Comparison of ENCODE assay signal across 14 cellular contexts in genomic region chr13:28199089-28199488, GRCh38.
"Had no signal": no experiment of that assay in that cellular context is flagged by ENCODE, and none has a peak within 500 bp of the region (broad histone marks: within the 10 kb centered on the region; RNA-seq: fewer than 3 reads in every experiment).

No MANE protein-coding gene starts in this region.

- H3K4me3 ChIP-seq: esophagus squamous epithelium, sigmoid colon had no signal

- H3K4me1 ChIP-seq: esophagus squamous epithelium, sigmoid colon had no signal

- H3K27me3 Mint-ChIP-seq: activated T-helper 17 cell treated with anti-CD3 and anti-CD28 coated beads, Interleukin-2, amount 50 U/mL, for 72 hours; stimulated activated naive CD8-positive, alpha-beta T cell treated with anti-CD3 and anti-CD28 coated beads, Interleukin-15, amount 100 ng/mL, for 72 hours; T-cell had no signal

- H3K27me3 ChIP-seq: esophagus squamous epithelium, sigmoid colon had no signal

- ATAC-seq: activated CD4-positive, CD25-positive, alpha-beta regulatory T cell treated with anti-CD3 and anti-CD28 coated beads, Interleukin-2, amount 50 U/mL, for 24 hours; activated T-helper 17 cell treated with anti-CD3 and anti-CD28 coated beads, Interleukin-2, amount 50 U/mL, for 72 hours; stimulated activated naive CD8-positive, alpha-beta T cell treated with anti-CD3 and anti-CD28 coated beads, Interleukin-15, amount 100 ng/mL, for 72 hours; T-cell had no signal

- H3K4me3 Mint-ChIP-seq: activated T-helper 17 cell treated with anti-CD3 and anti-CD28 coated beads, Interleukin-2, amount 50 U/mL, for 72 hours; stimulated activated naive CD8-positive, alpha-beta T cell treated with anti-CD3 and anti-CD28 coated beads, Interleukin-15, amount 100 ng/mL, for 72 hours; T-cell had no signal

- H3K27ac Mint-ChIP-seq: activated T-helper 17 cell treated with anti-CD3 and anti-CD28 coated beads, Interleukin-2, amount 50 U/mL, for 72 hours; stimulated activated naive CD8-positive, alpha-beta T cell treated with anti-CD3 and anti-CD28 coated beads, Interleukin-15, amount 100 ng/mL, for 72 hours; T-cell had no signal

- FAIRE-seq: astrocyte had no signal

- DNase-seq: activated CD4-positive, alpha-beta T cell treated with anti-CD3 and anti-CD28 coated beads, Interleukin-2, amount 50 U/mL, for 1 hour; activated naive CD4-positive, alpha-beta T cell treated with Interleukin-2 at 50 U/mL for 16 hours; activated T-cell treated with anti-CD3 and anti-CD28 coated beads for 4 hours; esophagus squamous epithelium; foreskin fibroblast; hypothalamus; sigmoid colon; stimulated activated CD4-positive, alpha-beta T cell treated with anti-CD3 and anti-CD28 coated beads, Interleukin-1b, Interleukin-23, amount 100 ng/mL, for 48 hours; stimulated activated naive CD8-positive, alpha-beta T cell treated with anti-CD3 and anti-CD28 coated beads, Interleukin-15, amount 100 ng/mL, for 72 hours; T-cell; T-helper 9 cell had no signal

- H3K9me3 Mint-ChIP-seq: activated T-helper 17 cell treated with anti-CD3 and anti-CD28 coated beads, Interleukin-2, amount 50 U/mL, for 72 hours; stimulated activated naive CD8-positive, alpha-beta T cell treated with anti-CD3 and anti-CD28 coated beads, Interleukin-15, amount 100 ng/mL, for 72 hours; T-cell had no signal

- H3K27ac ChIP-seq: esophagus squamous epithelium, sigmoid colon had no signal

- H3K9me3 ChIP-seq: esophagus squamous epithelium, sigmoid colon had no signal
